Comparison of ENCODE assay signal across 13 cellular contexts in genomic region chr15:59283717-59284336, GRCh38.
DNase-seq lines count a peak whose midpoint lies in the region; ATAC-seq and TF ChIP-seq lines count a peak whose summit lies in the region.
"Had no signal": no experiment of that assay in that cellular context is flagged by ENCODE, and none has a peak within 500 bp of the region (broad histone marks: within the 10 kb centered on the region; RNA-seq: fewer than 3 reads in every experiment).

No MANE protein-coding gene starts in this region.

- in situ Hi-C loops in transverse colon (cut with MboI; ENCODE audit: low pct_ligation_motif_present in 1 of 4, low pct_unique_long_range_greater_than_20kb in 1 of 4, low sequenced_read_pairs in 3 of 4), result no loop called here

- intact Hi-C loops in transverse colon (cut with DNase I; ENCODE audit: low total_unique reads), result no loop called here

- H3K36me3 Mint-ChIP-seq in naive thymus-derived CD8-positive, alpha-beta T cell, result no peaks in the 10 kb centered on the region

- 42 to 51% methylated on average over 3 to 7 of the region's 7 CpGs for WGBS in transverse colon (ENCODE audit: low coverage in 1 of 2), 2 donors

- H3K4me3 Mint-ChIP-seq in naive thymus-derived CD8-positive, alpha-beta T cell, result no peak overlapping the region
- H3K4me3 Mint-ChIP-seq: activated T-helper 1 cell treated with anti-CD3 and anti-CD28 coated beads, Interleukin-12 subunit alpha, Interleukin-12 subunit beta, Interleukin-2, Interleukin-4 antibody, amounts not matched to agents 30 ng/mL and 10 ng/mL and 1 ng/mL, durations not matched to agents 14 hours and 24 hours and 36 hours had no signal

- H3K36me3 ChIP-seq in transverse colon, result no peaks in the 10 kb centered on the region
- H3K36me3 ChIP-seq: heart right ventricle had no signal

- peak; percentile 89 for TF ChIP-seq POLR2A in transverse colon (IDR thresholded peaks at IDR 0.05)

- POLR2A ChIA-PET in RWPE1 (lab: Yijun Ruan, JAX; ENCODE audit: low non-redundant PET) (no interaction called here), GM10248 (lab: Yijun Ruan, JAX) (no interaction called here)
- POLR2A ChIA-PET in naive thymus-derived CD8-positive, alpha-beta T cell (lab: Charles Lee), result no interaction called here

- H3K9me3 Mint-ChIP-seq in naive thymus-derived CD8-positive, alpha-beta T cell, result no peaks in the 10 kb centered on the region
- H3K9me3 Mint-ChIP-seq: activated T-helper 1 cell treated with anti-CD3 and anti-CD28 coated beads, Interleukin-12 subunit alpha, Interleukin-12 subunit beta, Interleukin-2, Interleukin-4 antibody, amounts not matched to agents 30 ng/mL and 10 ng/mL and 1 ng/mL, durations not matched to agents 14 hours and 24 hours and 36 hours had no signal

- ATAC-seq in naive thymus-derived CD8-positive, alpha-beta T cell, result no peak
- no peak for ATAC-seq in HG03469 (IDR thresholded peaks at IDR 0.05; ENCODE audit: unreplicated experiment)
- ATAC-seq: body of pancreas, heart right ventricle had no signal

- peaks cover 0 to 1% (median 0%) of the 10 kb centered on the region in 5 donors for H3K27me3 Mint-ChIP-seq in naive thymus-derived CD8-positive, alpha-beta T cell

- peaks cover 0 to 60% (median 31%) of the 10 kb centered on the region in 4 donors for H3K4me1 ChIP-seq in transverse colon

- no peak overlapping the region for H3K27ac Mint-ChIP-seq in naive thymus-derived CD8-positive, alpha-beta T cell

- H3K27me3 ChIP-seq in transverse colon, result no peaks in the 10 kb centered on the region
- H3K27me3 ChIP-seq: body of pancreas, heart right ventricle had no signal

- H3K27ac ChIP-seq in RWPE1 (peak overlapping the region; percentile 77), transverse colon (peak overlapping the region; percentile 79 to 87 (median 86))
- H3K27ac ChIP-seq: heart right ventricle, KMS-11 had no signal

- CTCF ChIA-PET in RWPE1 (lab: Yijun Ruan, JAX) (interaction anchor here (0.7 to 1.1 kb wide), 3 partner anchors 9 to 15 kb away, joined by 3 to 6 read pairs (median 4); no protein-coding TSS in a partner anchor), GM10248 (lab: Yijun Ruan, JAX) (interaction anchor here (0.7 to 3.3 kb wide), 5 partner anchors 11 to 1302 kb away, joined by 3 to 10 read pairs (median 4); no protein-coding TSS in a partner anchor)

- peaks cover 0 to 17% (median 3%) of the 10 kb centered on the region in 4 donors for H3K4me1 Mint-ChIP-seq in naive thymus-derived CD8-positive, alpha-beta T cell

- TF ChIP-seq CTCF in RWPE1 (conservative IDR thresholded peaks at IDR 0.05; ENCODE audit: low read depth) (no peak), transverse colon (IDR thresholded peaks at IDR 0.05) (peak in 2 of 5 experiments; percentile 24 to 43), GM10248 (IDR thresholded peaks at IDR 0.05; ENCODE audit: control extremely low read depth, extremely low read depth, low read depth, missing control alignments) (no peak)

- TF ChIP-seq EP300 in transverse colon (IDR thresholded peaks at IDR 0.05; ENCODE audit: low read depth), result peak; percentile 7

- DNase-seq in NCI-H146 (lab: John Stamatoyannopoulos, UW), result peak; percentile 6
- no peak for DNase-seq in NCI-H146 treated with DMSO at 0.1 percent for 48 hours (lab: John Stamatoyannopoulos, UW; ENCODE audit: unreplicated experiment)
- DNase-seq in RWPE1 (ENCODE audit: low spot score), result peak; percentile 99
- peak; percentile 93 for DNase-seq in kidney tubule cell (ENCODE audit: low spot score)
- DNase-seq in transverse colon, result peak; percentile 88
- DNase-seq in GM10248 (ENCODE audit: extremely low spot score), result no peak
- no peak for DNase-seq in naive thymus-derived CD8-positive, alpha-beta T cell
- DNase-seq: body of pancreas, heart right ventricle, NCI-H2171 treated with DMSO at 0.1 percent for 48 hours had no signal

- H3K4me3 ChIP-seq in transverse colon, result no peak overlapping the region
- H3K4me3 ChIP-seq: body of pancreas, heart right ventricle had no signal

- no peaks in the 10 kb centered on the region for H3K9me3 ChIP-seq in transverse colon
- H3K9me3 ChIP-seq: body of pancreas, heart right ventricle had no signal

Comparison
In these comparisons a context has a peak if more than half of its experiments do, and no peak if none do; other contexts are left out.
1. DNase-seq: peak in NCI-H146 (single experiment), RWPE1 (single experiment), kidney tubule cell (single experiment) and transverse colon (single experiment); none in NCI-H146 treated with DMSO at 0.1 percent for 48 hours (single experiment), GM10248 (single experiment) and naive thymus-derived CD8-positive, alpha-beta T cell (0 of 10).